8 cellular contexts compared by ENCODE assay signal in genomic region chr5:141849371-141850182, GRCh38. TPM values are rescaled to one million over a fixed set of nuclear protein-coding genes. Genes with fewer than 3 reads are reported as not detected.
DNase-seq lines count a peak whose midpoint lies in the region; ATAC-seq and TF ChIP-seq lines count a peak whose summit lies in the region.

No MANE protein-coding gene starts in this region.

- TF ChIP-seq CTCF in MM.1S (IDR thresholded peaks at IDR 0.05; ENCODE audit: low read length): peak; percentile 17; the same call in 1 of the 2 replicates
- TF ChIP-seq CTCF in heart right ventricle (IDR thresholded peaks at IDR 0.05): peak in 2 of 9 donors; percentile 9 to 22
- TF ChIP-seq CTCF in upper lobe of left lung (IDR thresholded peaks at IDR 0.05): peak in 4 of 6 experiments; percentile 22 to 43 (median 36)

- no peaks in the 10 kb centered on the region for H3K9me2 ChIP-seq in MM.1S (replicated peaks; ENCODE audit: insufficient read depth, low read length)

- intact Hi-C loops in heart right ventricle (cut with DNase I) (loop anchor here in 5 of 10 donors (1.0 to 5.0 kb wide), 6 partner anchors 25 to 43 kb away; partner anchors contain the start of gene PCDH1 (in 1 of the 5)), posterior vena cava (cut with DNase I) (no loop called here)

- H3K27me3 ChIP-seq in MM.1S (replicated peaks; ENCODE audit: insufficient read depth, low read length): no peaks in the 10 kb centered on the region
- peaks cover 0 to 9% (median 0%) of the 10 kb centered on the region in 7 donors for H3K27me3 ChIP-seq in heart right ventricle
- no peaks in the 10 kb centered on the region for H3K27me3 ChIP-seq in upper lobe of left lung

- H4K20me1 ChIP-seq in MM.1S (ENCODE audit: insufficient read depth, low read length): no peaks in the 10 kb centered on the region

- H2AFZ ChIP-seq in MM.1S (ENCODE audit: low read length): peak overlapping the region; percentile 94

- peak; percentile 79 for DNase-seq in ELR (ENCODE audit: low read depth)
- DNase-seq in H4 (ENCODE audit: low spot score): peak; percentile 62
- DNase-seq in MM.1S: peak; percentile 72
- peak; percentile 82 for DNase-seq in SW480 (ENCODE audit: low spot score)
- peak; percentile 90 to 93 for DNase-seq in heart right ventricle
- peak; percentile 94 for DNase-seq in posterior vena cava (ENCODE audit: low spot score)
- DNase-seq in upper lobe of left lung: peak; percentile 90 to 96

- H3K36me3 ChIP-seq in MM.1S (replicated peaks; ENCODE audit: insufficient read depth, low read length) (no peaks in the 10 kb centered on the region), heart right ventricle (peaks cover 0 to 15% (median 0%) of the 10 kb centered on the region in 9 donors), upper lobe of left lung (peaks cover 0 to 22% (median 5%) of the 10 kb centered on the region in 4 donors)

- 0 to 1% (median 1%) methylated on average over 67 to 76 of the region's 76 CpGs for WGBS in adipose tissue, 3 donors
- WGBS in heart right ventricle, 2 donors: 0 to 1% methylated on average over 76 of the region's 76 CpGs
- 0 to 1% methylated on average over 15 to 62 of the region's 76 CpGs for WGBS in upper lobe of left lung, 2 donors

- TF ChIP-seq POLR2A in upper lobe of left lung (IDR thresholded peaks at IDR 0.05): peak in 3 of 4 donors; percentile 67 to 93 (median 74)

- peak overlapping the region; percentile 96 for H3K9ac ChIP-seq in MM.1S (ENCODE audit: low read length)

- TF ChIP-seq EP300 in upper lobe of left lung (IDR thresholded peaks at IDR 0.05): peak in 1 of 4 donors; percentile 83

- H3K4me3 ChIP-seq in MM.1S (ENCODE audit: low read length) (peak overlapping the region; percentile 92), heart right ventricle (peak overlapping the region; percentile 48 to 85 (median 68)), upper lobe of left lung (peak overlapping the region; percentile 56 to 77 (median 64))

- H3K4me2 ChIP-seq in MM.1S (ENCODE audit: low read depth, low read length): peak overlapping the region; percentile 100

- H3K9me3 ChIP-seq in MM.1S (replicated peaks; ENCODE audit: insufficient read depth, low read length) (no peaks in the 10 kb centered on the region), heart right ventricle (no peaks in the 10 kb centered on the region), upper lobe of left lung (no peaks in the 10 kb centered on the region)

- ATAC-seq in heart right ventricle (peak; percentile 84 to 95 (median 93)), upper lobe of left lung (ENCODE audit: low FRiP score in 2 of 2) (peak; percentile 93 to 94)

- H3F3A ChIP-seq in MM.1S (ENCODE audit: insufficient read depth, low read length): peaks cover 5% of the 10 kb centered on the region; the same call in 1 of the 2 replicates

- no peaks in the 10 kb centered on the region for H3K79me2 ChIP-seq in MM.1S (ENCODE audit: low read length)

- H3K4me1 ChIP-seq in MM.1S (ENCODE audit: low read length) (peaks cover 9% of the 10 kb centered on the region), heart right ventricle (peaks cover 5 to 54% (median 33%) of the 10 kb centered on the region in 9 donors), upper lobe of left lung (peaks cover 43 to 67% (median 58%) of the 10 kb centered on the region in 4 donors)

- H3K27ac ChIP-seq in MM.1S (ENCODE audit: low read length) (peak overlapping the region; percentile 84), adipose tissue (ENCODE audit: low read depth, low read length) (peak overlapping the region; percentile 90), heart right ventricle (peak overlapping the region; percentile 59 to 99 (median 96)), upper lobe of left lung (peak overlapping the region; percentile 92 to 98 (median 96))

RNA-seq across cellular contexts. Expression of gene PCDH1, which starts 28.6 kb away (rescaled TPM):
- total RNA-seq in H4 (2014; rRNA removed; shearing (Covaris generic)): 1.2 and 6.6 TPM in 2 replicates
- polyA plus RNA-seq in adipose tissue: 10 to 100 TPM; 13.7 to 26.7 (median 17.4) TPM
- total RNA-seq in heart right ventricle: 10 to 100 TPM in 9 of 10 donors, 1 to 10 TPM in 1; 8.4 to 45.8 (median 17.9) TPM
- polyA plus RNA-seq in heart right ventricle: 10 to 100 TPM; 16.2 to 21.6 TPM
- 10 to 100 TPM; 30.2 to 36.7 TPM for total RNA-seq in posterior vena cava
- total RNA-seq in upper lobe of left lung: 100 to 1,000 TPM in 1 of 6 donors, 10 to 100 TPM in 5; 41.3 to 133 (median 81.6) TPM

Comparison
In these comparisons a context has a peak if more than half of its experiments do, and no peak if none do; other contexts are left out.
1. Peak in every context shown above with its lines: DNase-seq, ATAC-seq, H3K4me3 ChIP-seq and H3K27ac ChIP-seq.